ENCODE assay signal across 8 cellular contexts in the genomic region with DNA sequence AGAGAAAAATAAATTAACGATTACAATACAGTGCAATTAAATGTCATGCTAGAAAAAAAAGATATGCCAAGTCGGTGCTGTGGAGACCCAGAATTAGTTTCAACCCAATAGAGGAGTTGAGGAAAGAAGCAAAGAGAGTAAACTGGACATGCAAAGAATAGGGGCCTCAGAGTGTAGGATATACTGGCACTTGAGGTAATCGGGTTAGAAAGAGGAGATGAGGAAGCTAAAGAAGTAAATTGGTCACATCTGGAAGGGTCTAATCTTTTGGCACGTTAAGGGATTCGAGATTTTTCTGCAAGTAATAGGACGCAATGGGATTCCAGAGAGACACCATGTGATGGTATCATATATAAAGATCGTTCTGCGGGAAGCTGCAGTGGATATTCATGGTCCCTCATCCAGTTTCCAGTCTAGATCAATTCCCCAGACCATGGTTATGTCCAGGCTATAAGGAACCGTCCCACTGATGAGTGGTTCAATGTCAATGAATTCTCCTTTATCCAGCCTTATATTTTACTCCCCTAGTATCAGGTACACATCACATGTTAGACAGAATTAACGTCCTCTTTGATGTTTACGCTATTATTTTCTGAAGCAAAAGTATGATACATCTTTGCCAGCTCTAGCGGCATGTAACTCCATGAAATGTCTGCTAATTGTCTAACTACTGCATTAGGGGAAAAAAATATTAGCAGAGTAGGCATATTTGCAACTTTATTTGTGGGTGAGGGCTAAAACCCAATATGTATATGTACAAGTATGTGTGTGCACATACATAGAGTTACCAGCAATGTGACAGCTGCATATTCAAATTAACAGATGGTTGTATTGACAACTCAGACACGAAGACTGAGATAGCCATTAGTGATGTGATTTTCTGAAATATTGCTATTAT. TPM values are rescaled to one million over a fixed set of nuclear protein-coding genes. Genes with fewer than 3 reads are reported as not detected.
A peak's percentile ranks its signal among the peaks of the same experiment; 100 is the strongest.
DNase-seq lines count a peak whose midpoint lies in the region; ATAC-seq and TF ChIP-seq lines count a peak whose summit lies in the region.

No MANE protein-coding gene starts in this region.

- peaks cover 6% of the 10 kb centered on the region for H3K79me2 ChIP-seq in mammary epithelial cell (ENCODE audit: insufficient read depth, low read length)

- H3K4me2 ChIP-seq in mammary epithelial cell (ENCODE audit: insufficient read depth, low read depth, low read length) = peak overlapping the region; percentile 87

- H3K4me3 Mint-ChIP-seq in T-helper 1 cell treated with Interleukin-12 subunit alpha and Interleukin-12 subunit beta and Interleukin-4 antibody, amounts not matched to agents 30 μg/mL and 1 μg/mL, for 36 hours = peak overlapping the region; percentile 97

- intact Hi-C loops in mammary epithelial cell (cut with micrococcal nuclease) (no loop called here), lower lobe of right lung (cut with DNase I) (no loop called here), upper lobe of right lung (cut with DNase I) (no loop called here)

- peak overlapping the region; percentile 90 for H3K9ac ChIP-seq in mammary epithelial cell (ENCODE audit: insufficient read depth, low read length)

- ATAC-seq in lower lobe of right lung (peak; percentile 1 to 7), upper lobe of right lung (no peak), HG02970 (IDR thresholded peaks at IDR 0.05; ENCODE audit: low FRiP score, unreplicated experiment) (no peak)

- TF ChIP-seq CTCF in mammary epithelial cell (conservative IDR thresholded peaks at IDR 0.05 in 1 of 2, IDR thresholded peaks at IDR 0.05 in 1 of 2; ENCODE audit: extremely low read depth in 1 of 2, insufficient read depth in 1 of 2, low read depth in 1 of 2, low read length in 2 of 2) (no peak), lower lobe of right lung (IDR thresholded peaks at IDR 0.05) (no peak), upper lobe of right lung (IDR thresholded peaks at IDR 0.05) (no peak)

- CTCF ChIA-PET in mammary epithelial cell (lab: Charles Lee; ENCODE audit: low non-redundant PET) = interaction anchor here (0.6 kb wide), 1 partner anchor 41 kb away, joined by 6 read pairs; no protein-coding TSS in a partner anchor

- BruUV-seq in mammary epithelial cell (replicated peaks; lab: Mats Ljungman, UMichigan) = no TSS peak

- H3K9me3 ChIP-seq in mammary epithelial cell (replicated peaks; ENCODE audit: insufficient read depth, low read length) (no peaks in the 10 kb centered on the region), lower lobe of right lung (no peaks in the 10 kb centered on the region), upper lobe of right lung (no peaks in the 10 kb centered on the region)

- no peaks in the 10 kb centered on the region for H3K9me3 Mint-ChIP-seq in T-helper 1 cell treated with Interleukin-12 subunit alpha and Interleukin-12 subunit beta and Interleukin-4 antibody, amounts not matched to agents 30 μg/mL and 1 μg/mL, for 36 hours

- dilution Hi-C loops in mammary epithelial cell (cut with HindIII; ENCODE audit: low sequenced_read_pairs) = no loop called here

- in situ Hi-C loops in mammary epithelial cell (cut with MboI; ENCODE audit: low sequenced_read_pairs in 2 of 2) = no loop called here

- H3K27me3 ChIP-seq in mammary epithelial cell (ENCODE audit: insufficient read depth, low read length) (no peaks in the 10 kb centered on the region), lower lobe of right lung (ENCODE audit: low read depth) (no peaks in the 10 kb centered on the region), upper lobe of right lung (no peaks in the 10 kb centered on the region)

- peak overlapping the region; percentile 56 to 69 (median 66) for H3K4me3 ChIP-seq in mammary epithelial cell (replicated peaks in 1 of 3; ENCODE audit: insufficient read depth in 1 of 3, low read depth in 2 of 3, low read length in 3 of 3)
- H3K4me3 ChIP-seq in lower lobe of right lung = peak overlapping the region; percentile 82
- peak overlapping the region; percentile 77 for H3K4me3 ChIP-seq in upper lobe of right lung

- H3K27me3 Mint-ChIP-seq in T-helper 1 cell treated with Interleukin-12 subunit alpha and Interleukin-12 subunit beta and Interleukin-4 antibody, amounts not matched to agents 30 μg/mL and 1 μg/mL, for 36 hours (ENCODE audit: low read depth) = peaks cover 14% of the 10 kb centered on the region

- H3K36me3 ChIP-seq in mammary epithelial cell (ENCODE audit: insufficient read depth, low read length) (no peaks in the 10 kb centered on the region), lower lobe of right lung (no peaks in the 10 kb centered on the region), upper lobe of right lung (no peaks in the 10 kb centered on the region)

- peaks cover 13% of the 10 kb centered on the region for H3K4me1 Mint-ChIP-seq in T-helper 1 cell treated with Interleukin-12 subunit alpha and Interleukin-12 subunit beta and Interleukin-4 antibody, amounts not matched to agents 30 μg/mL and 1 μg/mL, for 36 hours (ENCODE audit: low read depth)

- H4K20me1 ChIP-seq in mammary epithelial cell (ENCODE audit: insufficient read depth, low read length) = no peaks in the 10 kb centered on the region

- peak overlapping the region; percentile 92 for H3K27ac ChIP-seq in mammary epithelial cell (ENCODE audit: insufficient read depth, low read depth, low read length)
- peak overlapping the region; percentile 97 for H3K27ac ChIP-seq in lower lobe of right lung
- peak overlapping the region; percentile 95 for H3K27ac ChIP-seq in upper lobe of right lung

- peaks cover 4% of the 10 kb centered on the region for H3K36me3 Mint-ChIP-seq in T-helper 1 cell treated with Interleukin-12 subunit alpha and Interleukin-12 subunit beta and Interleukin-4 antibody, amounts not matched to agents 30 μg/mL and 1 μg/mL, for 36 hours (ENCODE audit: low read depth)

- H3K27ac Mint-ChIP-seq in T-helper 1 cell treated with Interleukin-12 subunit alpha and Interleukin-12 subunit beta and Interleukin-4 antibody, amounts not matched to agents 30 μg/mL and 1 μg/mL, for 36 hours = peak overlapping the region; percentile 100

- no peak for DNase-seq in T-helper 1 cell
- peak; percentile 8 for DNase-seq in NAMALWA (ENCODE audit: low spot score)
- DNase-seq in mammary epithelial cell = no peak
- no peak for DNase-seq in lower lobe of right lung
- DNase-seq in upper lobe of right lung = no peak
- no peak for DNase-seq in iPS-NIHi11 (ENCODE audit: low spot score)

- H3K4me1 ChIP-seq in mammary epithelial cell (ENCODE audit: insufficient read depth, low read length) = peaks cover 4% of the 10 kb centered on the region
- H3K4me1 ChIP-seq in lower lobe of right lung = peaks cover 12% of the 10 kb centered on the region
- no peaks in the 10 kb centered on the region for H3K4me1 ChIP-seq in upper lobe of right lung

- peak overlapping the region; percentile 94 for H2AFZ ChIP-seq in mammary epithelial cell (ENCODE audit: low read depth, low read length)

- 57% methylated on average over 13 of the region's 13 CpGs for WGBS in mammary epithelial cell (ENCODE audit: low coverage, missing lambda C conversion rate)

RNA-seq across cellular contexts. Expression of a gene that starts 1.1 kb away (rescaled TPM):
- 10 to 100 TPM in 1 of 2 donors, 1 to 10 TPM in 1; 7.9 to 13.8 TPM for total RNA-seq in mammary epithelial cell
- polyA plus RNA-seq in mammary epithelial cell = 2.9 TPM
- polyA minus RNA-seq in mammary epithelial cell = 0.31 TPM
- total RNA-seq in lower lobe of right lung = 5.0 TPM
- 5.4 TPM for total RNA-seq in upper lobe of right lung

Comparison
In these comparisons a context has a peak if more than half of its experiments do, and no peak if none do; other contexts are left out.
1. ATAC-seq: peak in lower lobe of right lung (2 of 2); none in upper lobe of right lung (single experiment) and HG02970 (single experiment).
2. Peak in every context shown above with its lines, with median percentiles within 50 percentile points of each other: H3K27ac ChIP-seq and H3K4me3 ChIP-seq.